ENCODE assay signal across 22 cellular contexts in the genomic region with DNA sequence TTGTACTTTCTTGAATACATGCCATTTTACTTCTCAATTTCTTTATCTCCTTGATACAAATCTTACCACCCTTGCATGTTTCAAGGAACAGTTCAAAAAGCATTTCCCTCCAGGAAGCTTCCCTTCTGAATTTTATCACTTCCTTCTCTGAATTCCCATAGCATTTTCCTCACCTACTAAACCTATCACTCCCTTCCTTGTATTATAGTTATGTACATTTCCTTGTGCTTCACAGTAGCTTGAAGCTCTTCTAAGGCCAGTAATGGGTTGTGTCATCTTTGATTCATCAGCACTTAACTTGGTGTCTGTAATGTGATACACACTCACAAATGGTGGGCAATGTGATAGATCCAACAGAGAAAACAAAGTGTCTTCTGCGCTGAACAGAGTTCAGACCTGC.
"Had no signal": no experiment of that assay in that cellular context is flagged by ENCODE, and none has a peak within 500 bp of the region (broad histone marks: within the 10 kb centered on the region; RNA-seq: fewer than 3 reads in every experiment).

No MANE protein-coding gene starts in this region.

- H3K4me1 Mint-ChIP-seq: activated B cell treated with CpG ODN at 0.5 μM for 24 hours; activated naive CD4-positive, alpha-beta T cell treated with anti-CD3 and anti-CD28 coated beads, Interleukin-2, amount 50 U/mL, for 24 hours; central memory CD8-positive, alpha-beta T cell had no signal

- H3K27ac Mint-ChIP-seq: activated B cell treated with CpG ODN at 0.5 μM for 24 hours; activated CD8-positive, alpha-beta T cell treated with anti-CD3 and anti-CD28 coated beads for 36 hours; activated naive CD4-positive, alpha-beta T cell treated with anti-CD3 and anti-CD28 coated beads, Interleukin-2, amount 50 U/mL, for 24 hours; activated T-helper 2 cell treated with anti-CD3 and anti-CD28 coated beads, Interferon-gamma antibody, Interleukin-2, Interleukin-4, amounts not matched to agents 10 μg/mL and 5 μg/mL and 100 μg/mL, durations not matched to agents 14 hours and 24 hours and 36 hours; T-helper 1 cell treated with Interleukin-12 subunit alpha and Interleukin-12 subunit beta and Interleukin-4 antibody, amounts not matched to agents 30 μg/mL and 1 μg/mL, for 36 hours; type B pancreatic cell had no signal

- H3K36me3 Mint-ChIP-seq: activated naive CD4-positive, alpha-beta T cell treated with anti-CD3 and anti-CD28 coated beads, Interleukin-2, amount 50 U/mL, for 24 hours; type B pancreatic cell had no signal

- H3K9me3 Mint-ChIP-seq: activated B cell treated with CpG ODN at 0.5 μM for 24 hours; activated CD8-positive, alpha-beta T cell treated with anti-CD3 and anti-CD28 coated beads for 36 hours; activated naive CD4-positive, alpha-beta T cell treated with anti-CD3 and anti-CD28 coated beads, Interleukin-2, amount 50 U/mL, for 24 hours; activated T-helper 2 cell treated with anti-CD3 and anti-CD28 coated beads, Interferon-gamma antibody, Interleukin-2, Interleukin-4, amounts not matched to agents 10 μg/mL and 5 μg/mL and 100 μg/mL, durations not matched to agents 14 hours and 24 hours and 36 hours; central memory CD8-positive, alpha-beta T cell; T-helper 1 cell treated with Interleukin-12 subunit alpha and Interleukin-12 subunit beta and Interleukin-4 antibody, amounts not matched to agents 30 μg/mL and 1 μg/mL, for 36 hours; type B pancreatic cell had no signal

- DNase-seq: activated B cell treated with CpG ODN at 0.5 μM for 24 hours; activated CD4-positive, alpha-beta T cell treated with anti-CD3 and anti-CD28 coated beads, Interleukin-2, amount 50 U/mL, for 1 hour; activated CD8-positive, alpha-beta T cell treated with anti-CD3 and anti-CD28 coated beads for 36 hours; activated T-cell treated with anti-CD3 and anti-CD28 coated beads, Interleukin-2, amount 50 U/mL, for 48 hours; dermis blood vessel endothelial cell; effector CD4-positive, alpha-beta T cell; kidney glomerular epithelial cell; left ventricle myocardium superior; ovary; retina; stimulated activated CD4-positive, alpha-beta T cell treated with anti-CD3 and anti-CD28 coated beads, Interleukin-12 subunit alpha, Interleukin-12 subunit beta, amount 100 ng/mL, for 4 hours; stimulated activated CD4-positive, alpha-beta T cell treated with anti-CD3 and anti-CD28 coated beads, Interleukin-4, amount 100 ng/mL, for 1 hour; stimulated activated naive CD8-positive, alpha-beta T cell treated with anti-CD3 and anti-CD28 coated beads, Interleukin-15, Interleukin-2, amounts not matched to agents 100 U/mL and 50 U/mL, for 24 hours; T-helper 9 cell; testis; uterus had no signal

- H3K27me3 Mint-ChIP-seq: activated naive CD4-positive, alpha-beta T cell treated with anti-CD3 and anti-CD28 coated beads, Interleukin-2, amount 50 U/mL, for 24 hours; central memory CD8-positive, alpha-beta T cell; type B pancreatic cell had no signal

- H3K4me3 Mint-ChIP-seq: activated B cell treated with CpG ODN at 0.5 μM for 24 hours; activated CD8-positive, alpha-beta T cell treated with anti-CD3 and anti-CD28 coated beads for 36 hours; activated naive CD4-positive, alpha-beta T cell treated with anti-CD3 and anti-CD28 coated beads, Interleukin-2, amount 50 U/mL, for 24 hours; central memory CD8-positive, alpha-beta T cell; T-helper 1 cell treated with Interleukin-12 subunit alpha and Interleukin-12 subunit beta and Interleukin-4 antibody, amounts not matched to agents 30 μg/mL and 1 μg/mL, for 36 hours; type B pancreatic cell had no signal

- ATAC-seq: activated CD8-positive, alpha-beta T cell treated with anti-CD3 and anti-CD28 coated beads for 36 hours; left ventricle myocardium superior; sciatic nerve; stimulated activated naive CD8-positive, alpha-beta T cell treated with anti-CD3 and anti-CD28 coated beads, Interleukin-15, Interleukin-2, amounts not matched to agents 100 U/mL and 50 U/mL, for 24 hours had no signal
